Comparison of ENCODE assay signal across 6 cellular contexts in genomic region chr5:123495211-123495610, GRCh38. TPM values are rescaled to one million over a fixed set of nuclear protein-coding genes. Genes with fewer than 3 reads are reported as not detected.
DNase-seq lines count a peak whose midpoint lies in the region; ATAC-seq, FAIRE-seq and TF ChIP-seq lines count a peak whose summit lies in the region.
"Not testable (repeated sequence)": the region's sequence is repeated elsewhere in the genome, so short reads cannot be mapped to it uniquely, and the experiment has no call there.

No MANE protein-coding gene starts in this region.

- H3K9me2 ChIP-seq in GM23248 (ENCODE audit: insufficient read depth): not testable (repeated sequence)

- CTCF ChIA-PET in MCF 10A (lab: Yijun Ruan, JAX): interaction anchor here (0.5 to 2.3 kb wide), 7 partner anchors 10 to 1722 kb away, joined by 3 to 10 read pairs (median 4); partner anchors contain the start of gene CEP120

- not testable (repeated sequence) for H3K36me3 Mint-ChIP-seq in MCF 10A (ENCODE audit: insufficient read depth, unreplicated experiment)

- not testable (repeated sequence) for H3K9me3 ChIP-seq in GM23248 (ENCODE audit: low read depth)

- peak overlapping the region; percentile 63 for H3K4me2 ChIP-seq in GM23248 (ENCODE audit: unreplicated experiment)

- not testable (repeated sequence) for H2AFZ ChIP-seq in GM23248

- FAIRE-seq in bronchial epithelial cell (lab: Jason Lieb, UNC): not testable (repeated sequence)

- TF ChIP-seq CTCF in MCF 10A (IDR thresholded peaks at IDR 0.05; ENCODE audit: unreplicated experiment); bronchial epithelial cell (IDR thresholded peaks at IDR 0.05; ENCODE audit: insufficient read depth, low read length, severe bottlenecking); foreskin keratinocyte (conservative IDR thresholded peaks at IDR 0.05): not testable (repeated sequence)

- H3K27me3 Mint-ChIP-seq in MCF 10A (ENCODE audit: insufficient read depth, unreplicated experiment): not testable (repeated sequence)

- peak; percentile 43 for DNase-seq in GM23248
- DNase-seq in HT1080 (ENCODE audit: low read depth): peak; percentile 26
- peak; percentile 11 for DNase-seq in M059J (ENCODE audit: low read depth)
- DNase-seq in MCF 10A (ENCODE audit: unreplicated experiment): peak; percentile 54
- DNase-seq in bronchial epithelial cell (ENCODE audit: low read depth): peak; percentile 35
- peak; percentile 19 to 58 for DNase-seq in foreskin keratinocyte

- 92 to 98% methylated on average over 2 of the region's 2 CpGs for WGBS in GM23248 (ENCODE audit: low coverage in 1 of 2, low lambda C conversion rate in 2 of 2, missing lambda C conversion rate in 2 of 2), 2 experiments

- H3K4me1 ChIP-seq in GM23248 (ENCODE audit: insufficient read depth): peaks cover 21% of the 10 kb centered on the region
- not testable (repeated sequence) for H3K4me1 ChIP-seq in foreskin keratinocyte

- not testable (repeated sequence) for H3K79me2 ChIP-seq in GM23248 (ENCODE audit: insufficient read depth)

- not testable (repeated sequence) for H3K4me3 ChIP-seq in GM23248; bronchial epithelial cell (ENCODE audit: low read depth, low read length)

- POLR2A ChIA-PET in MCF 10A (lab: Yijun Ruan, JAX): interaction anchor here (1.1 to 6.2 kb wide), 4 partner anchors 11 to 72 kb away, joined by 3 to 86 read pairs (median 26); partner anchors contain the start of genes CEP120 and CSNK1G3

- not testable (repeated sequence) for H3K36me3 ChIP-seq in GM23248 (ENCODE audit: low read depth); bronchial epithelial cell (ENCODE audit: control insufficient read depth, insufficient read depth, low read length)

- not testable (repeated sequence) for H3K9ac ChIP-seq in GM23248

- BruUV-seq in MCF 10A (replicated peaks; lab: Mats Ljungman, UMichigan): not testable (repeated sequence)

- not testable (repeated sequence) for H3K4me3 Mint-ChIP-seq in MCF 10A (ENCODE audit: unreplicated experiment)

- peak; percentile 56 for ATAC-seq in foreskin keratinocyte

- intact Hi-C loops in MCF 10A (cut with micrococcal nuclease): loop anchor here (5.0 kb wide), 1 partner anchor 1313 kb away; no protein-coding TSS in a partner anchor

- H3K27ac Mint-ChIP-seq in MCF 10A (ENCODE audit: low read depth, unreplicated experiment): not testable (repeated sequence)

- H3K27me3 ChIP-seq in GM23248 (replicated peaks; ENCODE audit: insufficient read depth); bronchial epithelial cell (ENCODE audit: control insufficient read depth, insufficient read depth, low read length); foreskin keratinocyte: not testable (repeated sequence)

- not testable (repeated sequence) for H3K9me3 Mint-ChIP-seq in MCF 10A (ENCODE audit: unreplicated experiment)

- H3F3A ChIP-seq in GM23248 (ENCODE audit: insufficient read depth): peaks cover 13% of the 10 kb centered on the region

- in situ Hi-C loops in GM23248 (cut with MboI): not testable (repeated sequence)

- peak overlapping the region; percentile 50; the same call in 1 of the 2 replicates for H3K27ac ChIP-seq in GM23248
- not testable (repeated sequence) for H3K27ac ChIP-seq in foreskin keratinocyte

- H4K20me1 ChIP-seq in GM23248 (ENCODE audit: insufficient read depth): not testable (repeated sequence)

- H3K4me1 Mint-ChIP-seq in MCF 10A (ENCODE audit: insufficient read depth, unreplicated experiment): peaks cover 18% of the 10 kb centered on the region

RNA-seq across cellular contexts. Expression of gene CSNK1G3, which starts 16.8 kb away (rescaled TPM):
- total RNA-seq in GM23248 (2014; rRNA removed; shearing (Covaris generic)): 63.2 and 79.9 TPM in 2 replicates
- polyA plus RNA-seq in GM23248 (2016; fragmentation: Nextera tagmentation; extraction: Ambion mirVana) (29.5 and 37.4 TPM in 2 replicates), foreskin keratinocyte (9.5 and 12.1 TPM in 2 replicates)
- total RNA-seq in HT1080 (2014; rRNA removed; shearing (Covaris generic)): 42.3 and 60.1 TPM in 2 replicates
- polyA plus RNA-seq in HT1080 (2015; cell fraction: cytosol; rRNA removed): 39.5 and 56.8 TPM in 2 replicates
- polyA plus RNA-seq in HT1080 (2015; cell fraction: nucleus; rRNA removed): 35.0 and 45.0 TPM in 2 replicates
- 43.3 and 43.6 TPM in 2 replicates for total RNA-seq in M059J (2014; rRNA removed; shearing (Covaris generic))
- total RNA-seq in MCF 10A (2022) (92.8 and 110 TPM in 2 replicates), bronchial epithelial cell (46.6 and 50.0 TPM in 2 replicates), foreskin keratinocyte (38.5 TPM in 2 replicates)
